In the genomic region with DNA sequence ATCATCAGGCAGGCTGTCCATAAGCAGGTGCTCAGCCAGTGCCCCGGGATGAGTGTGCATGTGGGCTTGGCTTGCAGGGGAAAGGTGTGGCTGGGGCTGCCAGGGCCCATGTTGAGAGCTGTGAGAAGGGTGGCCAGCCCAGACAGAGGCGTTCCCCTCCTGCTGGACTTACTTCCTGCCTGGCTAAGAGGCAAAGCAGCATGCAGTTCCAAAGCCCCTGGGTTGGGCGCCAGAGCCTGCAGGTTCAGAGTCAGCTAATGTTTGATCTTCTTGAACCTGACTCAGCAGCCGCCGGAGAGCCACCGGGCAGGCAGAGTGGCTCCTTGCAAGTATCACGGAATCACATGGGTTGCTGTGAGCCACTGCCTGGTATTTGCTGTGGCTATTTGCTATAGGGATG, we compare ENCODE assay signal across 10 cellular contexts.
A peak's percentile ranks its signal among the peaks of the same experiment; 100 is the strongest.
DNase-seq lines count a peak whose midpoint lies in the region; ATAC-seq, FAIRE-seq and TF ChIP-seq lines count a peak whose summit lies in the region.
"Had no signal": no experiment of that assay in that cellular context is flagged by ENCODE, and none has a peak within 500 bp of the region (broad histone marks: within the 10 kb centered on the region; RNA-seq: fewer than 3 reads in every experiment).

No MANE protein-coding gene starts in this region.

- DNase-seq in right cardiac atrium (peak in 1 of 3 donors; percentile 42), Right ventricle myocardium inferior (ENCODE audit: missing footprints) (no peak), SHP77 treated with DMSO at 0.1 percent for 48 hours (lab: John Stamatoyannopoulos, UW) (peak; percentile 93), keratinocyte (ENCODE audit: low read depth, low spot score) (peak; percentile 17), amygdala (lab: John Stamatoyannopoulos, UW) (no peak), mesothelial cell of epicardium (ENCODE audit: low spot score in 2 of 2, unreplicated experiment in 2 of 2) (no peak)
- no peak for DNase-seq in stimulated activated CD4-positive, alpha-beta T cell treated with anti-CD3 and anti-CD28 coated beads, Interleukin-4, amount 100 ng/mL, for 1 hour
- DNase-seq in activated CD4-positive, CD25-positive, alpha-beta regulatory T cell treated with anti-CD3 and anti-CD28 coated beads, Interleukin-2, amount 50 U/mL, for 72 hours, result no peak
- DNase-seq: immature natural killer cell had no signal

- TF ChIP-seq CTCF in keratinocyte (optimal IDR thresholded peaks at IDR 0.05 in 1 of 3, IDR thresholded peaks at IDR 0.05 in 1 of 3, conservative IDR thresholded peaks at IDR 0.05 in 1 of 3; ENCODE audit: extremely low read depth in 1 of 3, insufficient read depth in 2 of 3, low read length in 3 of 3) (no peak), mesothelial cell of epicardium (IDR thresholded peaks at IDR 0.05; ENCODE audit: unreplicated experiment) (no peak)

- ATAC-seq in right cardiac atrium (peak; percentile 11 to 36), Right ventricle myocardium inferior (no peak)

- H3K27ac ChIP-seq in right cardiac atrium (ENCODE audit: low read length) (no peak overlapping the region), keratinocyte (ENCODE audit: control insufficient read depth, insufficient read depth, low read length) (no peak overlapping the region)
- H3K27ac ChIP-seq: SJCRH30 had no signal

- dilution Hi-C loops in keratinocyte (cut with MboI; ENCODE audit: extremely low pct_ligation_motif_present, low sequenced_read_pairs), result no loop called here

- H3K4me3 ChIP-seq in right cardiac atrium (ENCODE audit: low read length), result no peak overlapping the region
- H3K4me3 ChIP-seq in keratinocyte (ENCODE audit: control insufficient read depth in 2 of 3, extremely low read depth in 1 of 3, insufficient read depth in 2 of 3, low read depth in 1 of 3, low read length in 3 of 3), result no peak overlapping the region
- H3K4me3 ChIP-seq: SJCRH30 had no signal

- no peaks in the 10 kb centered on the region for H3K79me2 ChIP-seq in keratinocyte (ENCODE audit: control insufficient read depth, insufficient read depth, low read length)

- no peak overlapping the region for H3K27ac Mint-ChIP-seq in mesothelial cell of epicardium
- H3K27ac Mint-ChIP-seq: immature natural killer cell had no signal

- no peaks in the 10 kb centered on the region for H3K4me1 Mint-ChIP-seq in mesothelial cell of epicardium
- H3K4me1 Mint-ChIP-seq: immature natural killer cell had no signal

- peaks cover 15% of the 10 kb centered on the region for H3K9me3 Mint-ChIP-seq in mesothelial cell of epicardium

- H3K36me3 ChIP-seq in keratinocyte (ENCODE audit: control insufficient read depth in 2 of 2, extremely low read depth in 1 of 2, insufficient read depth in 2 of 2, low read length in 2 of 2), result no peaks in the 10 kb centered on the region
- H3K36me3 ChIP-seq: SJCRH30 had no signal

- no peaks in the 10 kb centered on the region for H3K36me3 Mint-ChIP-seq in mesothelial cell of epicardium
- H3K36me3 Mint-ChIP-seq: immature natural killer cell had no signal

- peak; percentile 62 for FAIRE-seq in keratinocyte (lab: Jason Lieb, UNC)

- H3K27me3 ChIP-seq in right cardiac atrium (ENCODE audit: control insufficient read depth, insufficient read depth) (no peaks in the 10 kb centered on the region), keratinocyte (ENCODE audit: control insufficient read depth, extremely low read depth, insufficient read depth, low read length) (no peaks in the 10 kb centered on the region)
- H3K27me3 ChIP-seq: SJCRH30 had no signal

- intact Hi-C loops in right cardiac atrium (cut with DNase I) (loop anchor here in 1 of 4 donors (10.0 kb wide), 1 partner anchor 76 kb away; no protein-coding TSS in a partner anchor), Right ventricle myocardium inferior (cut with DNase I) (no loop called here)

- H3K4me3 Mint-ChIP-seq in mesothelial cell of epicardium, result no peak overlapping the region
- H3K4me3 Mint-ChIP-seq: immature natural killer cell had no signal

- no peaks in the 10 kb centered on the region for H3K27me3 Mint-ChIP-seq in mesothelial cell of epicardium (ENCODE audit: low read depth)

- H3K9ac ChIP-seq in keratinocyte (ENCODE audit: control insufficient read depth, extremely low read depth, insufficient read depth, low read length), result no peak overlapping the region

- H3K4me1 ChIP-seq in right cardiac atrium (ENCODE audit: control insufficient read depth, insufficient read depth, low read length), result no peaks in the 10 kb centered on the region
- peaks cover 9% of the 10 kb centered on the region for H3K4me1 ChIP-seq in keratinocyte (ENCODE audit: control insufficient read depth, extremely low read depth, insufficient read depth, low read length)
- H3K4me1 ChIP-seq: SJCRH30 had no signal

- peak overlapping the region; percentile 71 for H2AFZ ChIP-seq in keratinocyte (ENCODE audit: control insufficient read depth, low read length)

- no peaks in the 10 kb centered on the region for H3K9me1 ChIP-seq in keratinocyte (ENCODE audit: control insufficient read depth, extremely low read depth, insufficient read depth, low read length)

- H3K4me2 ChIP-seq in keratinocyte (ENCODE audit: control insufficient read depth, extremely low read depth, insufficient read depth, low read depth, low read length), result peak overlapping the region; percentile 33

- WGBS in right cardiac atrium, result 58% methylated on average over 7 of the region's 7 CpGs

- no peaks in the 10 kb centered on the region for H4K20me1 ChIP-seq in keratinocyte (ENCODE audit: control insufficient read depth, extremely low read depth, insufficient read depth, low read length)

- H3K9me3 ChIP-seq in right cardiac atrium (ENCODE audit: control insufficient read depth, low read length) (no peaks in the 10 kb centered on the region), keratinocyte (ENCODE audit: control insufficient read depth, low read depth, low read length) (no peaks in the 10 kb centered on the region)
- H3K9me3 ChIP-seq: SJCRH30 had no signal

Comparison
In these comparisons a context has a peak if more than half of its experiments do, and no peak if none do; other contexts are left out.
1. DNase-seq: peak in SHP77 treated with DMSO at 0.1 percent for 48 hours (single experiment) and keratinocyte (single experiment); none in Right ventricle myocardium inferior (single experiment), amygdala (0 of 56), mesothelial cell of epicardium (0 of 2), stimulated activated CD4-positive, alpha-beta T cell treated with anti-CD3 and anti-CD28 coated beads, Interleukin-4, amount 100 ng/mL, for 1 hour (single experiment) and activated CD4-positive, CD25-positive, alpha-beta regulatory T cell treated with anti-CD3 and anti-CD28 coated beads, Interleukin-2, amount 50 U/mL, for 72 hours (single experiment).